15 cellular contexts compared by ENCODE assay signal in the genomic region with DNA sequence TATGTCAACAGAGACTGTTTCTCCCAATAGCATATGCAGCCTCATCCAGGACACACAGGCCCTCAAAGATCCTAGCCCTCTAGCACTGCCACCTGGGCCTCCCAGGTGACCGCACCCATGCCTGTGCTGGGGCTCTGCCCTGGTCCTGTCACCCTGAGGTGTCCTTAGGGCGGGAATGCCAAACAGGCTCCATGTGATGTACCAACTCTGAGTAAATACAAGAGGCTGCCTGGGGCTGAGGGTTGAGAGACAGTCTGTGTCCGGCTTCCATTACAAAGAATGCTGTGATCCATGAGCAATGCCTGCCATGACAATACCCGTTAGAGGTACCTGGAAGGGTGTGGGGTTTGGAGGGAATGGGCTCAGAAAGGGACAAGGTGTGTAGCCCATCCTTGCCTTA.
"Had no signal": no experiment of that assay in that cellular context is flagged by ENCODE, and none has a peak within 500 bp of the region (broad histone marks: within the 10 kb centered on the region; RNA-seq: fewer than 3 reads in every experiment).

No MANE protein-coding gene starts in this region.

- H3K27me3 ChIP-seq: body of pancreas, neural progenitor cell, pancreas, stomach had no signal

- H3K27ac Mint-ChIP-seq: activated CD4-positive, alpha-beta memory T cell treated with anti-CD3 and anti-CD28 coated beads for 36 hours; activated T-helper 17 cell treated with anti-CD3 and anti-CD28 coated beads, Interleukin-2, amount 50 U/mL, for 72 hours; neural progenitor cell had no signal

- H3K9me3 Mint-ChIP-seq: activated CD4-positive, alpha-beta memory T cell treated with anti-CD3 and anti-CD28 coated beads for 36 hours; activated T-helper 17 cell treated with anti-CD3 and anti-CD28 coated beads, Interleukin-2, amount 50 U/mL, for 72 hours; central memory CD8-positive, alpha-beta T cell; neural progenitor cell had no signal

- H3K36me3 Mint-ChIP-seq: activated CD4-positive, alpha-beta memory T cell treated with anti-CD3 and anti-CD28 coated beads for 36 hours; neural progenitor cell had no signal

- H3K4me1 ChIP-seq: body of pancreas, pancreas had no signal

- H3K27me3 Mint-ChIP-seq: activated CD4-positive, alpha-beta memory T cell treated with anti-CD3 and anti-CD28 coated beads for 36 hours; activated T-helper 17 cell treated with anti-CD3 and anti-CD28 coated beads, Interleukin-2, amount 50 U/mL, for 72 hours; central memory CD8-positive, alpha-beta T cell had no signal

- H3K4me1 Mint-ChIP-seq: neural progenitor cell had no signal

- H3K9me3 ChIP-seq: body of pancreas, pancreas, stomach, thoracic aorta had no signal

- H3K4me3 Mint-ChIP-seq: activated CD4-positive, alpha-beta memory T cell treated with anti-CD3 and anti-CD28 coated beads for 36 hours; activated T-helper 17 cell treated with anti-CD3 and anti-CD28 coated beads, Interleukin-2, amount 50 U/mL, for 72 hours; central memory CD8-positive, alpha-beta T cell; neural progenitor cell had no signal

- DNase-seq: activated CD4-positive, alpha-beta memory T cell treated with anti-CD3 and anti-CD28 coated beads for 36 hours; activated CD4-positive, alpha-beta T cell treated with anti-CD3 and anti-CD28 coated beads for 1 hour; activated naive CD4-positive, alpha-beta T cell treated with anti-CD3 and anti-CD28 coated beads, Interleukin-2, amount 50 U/mL, for 16 hours; amniotic stem cell; body of pancreas; effector memory CD4-positive, alpha-beta T cell; kidney; pancreas; stimulated activated CD4-positive, alpha-beta T cell treated with anti-CD3 and anti-CD28 coated beads, Interleukin-4, amount 100 ng/mL, for 1 hour; stimulated activated CD8-positive, alpha-beta memory T cell treated with anti-CD3 and anti-CD28 coated beads, Interleukin-4, amount 100 ng/mL, for 48 hours; stomach had no signal

- H3K4me3 ChIP-seq: body of pancreas, neural progenitor cell, pancreas, stomach, thoracic aorta had no signal

- ATAC-seq: activated T-helper 17 cell treated with anti-CD3 and anti-CD28 coated beads, Interleukin-2, amount 50 U/mL, for 72 hours; body of pancreas; pancreas had no signal

- H3K36me3 ChIP-seq: neural progenitor cell, pancreas, stomach, thoracic aorta had no signal
